24 cellular contexts compared by ENCODE assay signal in the genomic region with DNA sequence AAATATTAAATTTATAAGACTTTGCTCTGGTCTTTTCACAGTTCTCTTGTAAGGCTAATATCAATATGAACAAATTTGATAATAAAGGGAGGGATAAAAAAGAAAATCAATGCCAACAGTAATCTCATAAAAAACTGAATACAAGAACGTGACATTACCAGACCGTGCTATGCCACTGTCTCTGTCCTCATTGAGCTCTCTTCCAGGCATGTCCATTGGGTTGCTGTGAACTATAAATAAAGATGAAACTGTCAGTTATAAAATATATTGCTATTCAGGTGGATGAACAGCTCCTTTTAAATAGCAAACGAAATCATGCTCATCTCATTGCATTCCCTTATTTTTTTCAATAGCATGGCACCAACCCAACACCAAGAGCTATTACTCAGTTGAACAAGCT.
DNase-seq lines count a peak whose midpoint lies in the region; ATAC-seq and TF ChIP-seq lines count a peak whose summit lies in the region.
"Had no signal": no experiment of that assay in that cellular context is flagged by ENCODE, and none has a peak within 500 bp of the region (broad histone marks: within the 10 kb centered on the region; RNA-seq: fewer than 3 reads in every experiment).

No MANE protein-coding gene starts in this region.

- no peak overlapping the region for H3K4me3 ChIP-seq in gastrocnemius medialis
- no peak overlapping the region for H3K4me3 ChIP-seq in skeletal muscle tissue (ENCODE audit: low read length in 3 of 3)
- H3K4me3 ChIP-seq in adrenal gland, result no peak overlapping the region
- no peak overlapping the region for H3K4me3 ChIP-seq in PC-9
- H3K4me3 ChIP-seq: A549, BLaER1, GM12878 had no signal

- no peaks in the 10 kb centered on the region for H3F3A ChIP-seq in PC-9 (ENCODE audit: insufficient read depth, low read depth)

- POLR2A ChIA-PET in PC-9 (lab: Charles Lee; ENCODE audit: unreplicated experiment), result no interaction called here

- H3K27me3 ChIP-seq in gastrocnemius medialis, result no peaks in the 10 kb centered on the region
- H3K27me3 ChIP-seq in skeletal muscle tissue (ENCODE audit: control insufficient read depth in 3 of 3, insufficient read depth in 3 of 3, low read length in 3 of 3), result no peaks in the 10 kb centered on the region
- H3K27me3 ChIP-seq in adrenal gland, result no peaks in the 10 kb centered on the region
- no peaks in the 10 kb centered on the region for H3K27me3 ChIP-seq in PC-9 (ENCODE audit: insufficient read depth, low read depth)
- H3K27me3 ChIP-seq: BE2C, BLaER1 had no signal

- TF ChIP-seq POLR2A in gastrocnemius medialis (IDR thresholded peaks at IDR 0.05) (no peak), adrenal gland (IDR thresholded peaks at IDR 0.05) (no peak)

- in situ Hi-C loops in gastrocnemius medialis (cut with MboI; ENCODE audit: low sequenced_read_pairs in 4 of 4), result no loop called here

- H4K20me1 ChIP-seq in PC-9 (ENCODE audit: insufficient read depth), result no peaks in the 10 kb centered on the region
- H4K20me1 ChIP-seq: BLaER1 had no signal

- intact Hi-C loops in Right ventricle myocardium superior (cut with DNase I), result no loop called here
- intact Hi-C loops in left cardiac atrium (cut with DNase I), result no loop called here
- intact Hi-C loops in gastrocnemius medialis (cut with DNase I; ENCODE audit: low total_unique reads), result no loop called here
- intact Hi-C loops in adrenal gland (cut with DNase I), result no loop called here
- intact Hi-C loops in PC-9 (cut with micrococcal nuclease; ENCODE audit: unreplicated experiment), result no loop called here

- DNase-seq in Right ventricle myocardium superior (no peak), left cardiac atrium (no peak), myocyte (ENCODE audit: low read depth) (peak; percentile 74), gastrocnemius medialis (no peak), adrenal gland (no peak), PC-9 (no peak)
- DNase-seq: BE2C; C1 segment of cervical spinal cord; CD4-positive, alpha-beta memory T cell; CD4-positive, CD25-positive, alpha-beta regulatory T cell; CD8-positive, alpha-beta memory T cell; COR-L47; DMS 273 treated with DMSO at 0.1 percent for 48 hours; DMS153; DMS53; DMS79; DND-41; EL; GDM1 had no signal

- H3K4me1 ChIP-seq in gastrocnemius medialis (peaks cover 33 to 46% of the 10 kb centered on the region in 2 donors), skeletal muscle tissue (ENCODE audit: control insufficient read depth in 3 of 3, insufficient read depth in 3 of 3, low read length in 3 of 3) (peaks cover 9 to 10% (median 9%) of the 10 kb centered on the region in 3 donors), adrenal gland (replicated peaks in 1 of 2) (no peaks in the 10 kb centered on the region), PC-9 (replicated peaks; ENCODE audit: insufficient read depth) (no peaks in the 10 kb centered on the region)
- H3K4me1 ChIP-seq: BLaER1 had no signal

- H3K9me2 ChIP-seq in PC-9 (ENCODE audit: insufficient read depth), result 0 out of 2 replicates have a peak, but pooled peaks cover 3% of the 10 kb centered on the region

- no TSS peak for BruUV-seq in PC-9 (replicated peaks; lab: Mats Ljungman, UMichigan)

- TF ChIP-seq CTCF in gastrocnemius medialis (IDR thresholded peaks at IDR 0.05 in 4 of 5, conservative IDR thresholded peaks at IDR 0.05 in 1 of 5) (no peak), adrenal gland (IDR thresholded peaks at IDR 0.05) (no peak), PC-9 (conservative IDR thresholded peaks at IDR 0.05) (no peak)

- H3K9me3 ChIP-seq in gastrocnemius medialis (no peaks in the 10 kb centered on the region), skeletal muscle tissue (ENCODE audit: control insufficient read depth in 3 of 3, low read length in 3 of 3) (no peaks in the 10 kb centered on the region), adrenal gland (replicated peaks in 1 of 3) (no peaks in the 10 kb centered on the region), PC-9 (ENCODE audit: insufficient read depth, low read depth) (no peaks in the 10 kb centered on the region)
- H3K9me3 ChIP-seq: A549, BE2C, BLaER1 had no signal

- peak overlapping the region in 1 of 3 donors; percentile 26 for H3K9ac ChIP-seq in skeletal muscle tissue (ENCODE audit: low read depth in 1 of 3, low read length in 3 of 3)
- H3K9ac ChIP-seq: BLaER1 had no signal

- H3K27ac ChIP-seq in gastrocnemius medialis (peak overlapping the region; percentile 39 to 72 (median 60)), skeletal muscle tissue (ENCODE audit: low read depth, low read length) (peak overlapping the region; percentile 34), adrenal gland (no peak overlapping the region), PC-9 (no peak overlapping the region)
- H3K27ac ChIP-seq: 22Rv1, A549, BLaER1 had no signal

- no peaks in the 10 kb centered on the region for H3K79me2 ChIP-seq in PC-9 (ENCODE audit: low read depth)

- H3K4me2 ChIP-seq in PC-9, result no peak overlapping the region
- H3K4me2 ChIP-seq: A549, BLaER1 had no signal

- CTCF ChIA-PET in PC-9 (lab: Charles Lee), result no interaction called here

- ATAC-seq in Right ventricle myocardium superior (ENCODE audit: poor library complexity) (peak; percentile 52), left cardiac atrium (no peak), gastrocnemius medialis (peak; percentile 55 to 80)
- ATAC-seq: A549, GM12878 had no signal

- no peak overlapping the region for H2AFZ ChIP-seq in PC-9

- H3K36me3 ChIP-seq in gastrocnemius medialis, result peaks cover 0 to 21% of the 10 kb centered on the region in 2 donors
- H3K36me3 ChIP-seq in skeletal muscle tissue (ENCODE audit: control insufficient read depth in 3 of 3, insufficient read depth in 3 of 3, low read length in 3 of 3), result peaks cover 6 to 17% (median 9%) of the 10 kb centered on the region in 3 donors
- H3K36me3 ChIP-seq in adrenal gland (replicated peaks in 1 of 2), result peaks cover 0 to 29% of the 10 kb centered on the region in 2 donors
- peaks cover 29% of the 10 kb centered on the region for H3K36me3 ChIP-seq in PC-9 (ENCODE audit: low read depth)

- 91 to 95% (median 94%) methylated on average over 3 of the region's 3 CpGs for WGBS in adrenal gland, 4 donors

Comparison
In these comparisons a context has a peak if more than half of its experiments do, and no peak if none do; other contexts are left out.
1. ATAC-seq: peak in Right ventricle myocardium superior (single experiment) and gastrocnemius medialis (2 of 2); none in left cardiac atrium (0 of 2).
2. H3K27ac ChIP-seq: peak in gastrocnemius medialis (4 of 4) and skeletal muscle tissue (single experiment); none in adrenal gland (0 of 5) and PC-9 (single experiment).